12 cellular contexts compared by ENCODE assay signal in the genomic region with DNA sequence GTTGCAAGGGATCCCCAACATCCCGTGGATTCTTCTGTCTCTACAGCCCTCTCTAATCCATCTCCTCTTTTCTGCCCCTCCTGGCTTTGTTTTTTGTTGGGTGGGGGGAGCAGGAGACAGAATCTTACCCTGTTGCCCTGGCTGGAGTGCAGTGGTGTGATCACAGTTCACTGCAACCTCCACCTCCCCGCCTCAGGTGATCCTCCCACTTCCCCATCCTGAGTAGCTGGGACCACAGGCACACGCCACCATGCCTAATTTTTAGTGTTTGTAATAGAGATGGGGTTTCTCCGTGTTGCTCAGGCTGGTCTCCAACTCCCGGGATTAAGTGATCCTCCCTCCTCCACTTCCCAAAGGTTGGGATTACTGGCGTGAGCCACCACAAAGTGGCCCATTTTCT.
DNase-seq lines count a peak whose midpoint lies in the region; ATAC-seq, FAIRE-seq and TF ChIP-seq lines count a peak whose summit lies in the region.
"Had no signal": no experiment of that assay in that cellular context is flagged by ENCODE, and none has a peak within 500 bp of the region (broad histone marks: within the 10 kb centered on the region; RNA-seq: fewer than 3 reads in every experiment).

No MANE protein-coding gene starts in this region.

- H3K23ac ChIP-seq in mesendoderm (ENCODE audit: low read length) = no peak overlapping the region

- no peak for FAIRE-seq in HepG2 (lab: Jason Lieb, UNC)

- peak; percentile 25; the same call in 2 of the 3 replicates for ATAC-seq in HepG2
- ATAC-seq in right lobe of liver = no peak

- H3K36me3 ChIP-seq in HepG2 (replicated peaks in 1 of 2; ENCODE audit: control insufficient read depth in 1 of 2, insufficient read depth in 2 of 2, low read length in 2 of 2) = no peaks in the 10 kb centered on the region
- H3K36me3 ChIP-seq in right lobe of liver = no peaks in the 10 kb centered on the region
- no peaks in the 10 kb centered on the region for H3K36me3 ChIP-seq in WERI-Rb-1
- no peaks in the 10 kb centered on the region for H3K36me3 ChIP-seq in mesendoderm (ENCODE audit: control insufficient read depth, insufficient read depth, low read length)
- H3K36me3 ChIP-seq: neutrophil, spleen, suprapubic skin had no signal

- H3K27ac ChIP-seq in HepG2 (ENCODE audit: extremely low read length, insufficient read depth, low read length) (no peak overlapping the region), right lobe of liver (no peak overlapping the region), WERI-Rb-1 (no peak overlapping the region), mesendoderm (ENCODE audit: low read depth, low read length) (no peak overlapping the region)
- H3K27ac ChIP-seq: neutrophil, spleen, suprapubic skin had no signal

- CTCF ChIA-PET in HepG2 (lab: Yijun Ruan, JAX; ENCODE audit: low intra/inter-chr PET ratio, low total read pairs) = interaction anchor here (0.7 to 1.8 kb wide), 2 partner anchors 143 to 186 kb away, joined by 3 to 12 read pairs; a partner anchor contains a TSS

- H3K4me3 ChIP-seq in HepG2 (replicated peaks in 1 of 3; ENCODE audit: insufficient read depth in 1 of 3, low read depth in 2 of 3, low read length in 3 of 3) (no peak overlapping the region), right lobe of liver (no peak overlapping the region), WERI-Rb-1 (ENCODE audit: low read depth, low read length) (peak overlapping the region; percentile 34), mesendoderm (ENCODE audit: low read length) (no peak overlapping the region)
- H3K4me3 ChIP-seq: spleen, suprapubic skin had no signal

- no peak overlapping the region for H2BK120ac ChIP-seq in mesendoderm (ENCODE audit: low read depth, low read length)

- POLR2A ChIA-PET in HepG2 (lab: Yijun Ruan, JAX) = no interaction called here

- H2AK5ac ChIP-seq in mesendoderm (ENCODE audit: low read length) = no peak overlapping the region

- TF ChIP-seq CTCF in HepG2 (CRISPR knock-in tag; IDR thresholded peaks at IDR 0.05) (no peak), right lobe of liver (IDR thresholded peaks at IDR 0.05) (no peak), WERI-Rb-1 (IDR thresholded peaks at IDR 0.05; ENCODE audit: low read depth, low read length) (no peak)

- no peak overlapping the region for H3K9ac ChIP-seq in HepG2 (ENCODE audit: insufficient read depth, low read depth, low read length)
- peak overlapping the region; percentile 17 for H3K9ac ChIP-seq in mesendoderm (ENCODE audit: low read length)

- no peak for TF ChIP-seq POLR2A in HepG2 (IDR thresholded peaks at IDR 0.05; ENCODE audit: insufficient read depth in 1 of 2, low read depth in 2 of 2, low read length in 2 of 2)
- no peak for TF ChIP-seq POLR2A in right lobe of liver (IDR thresholded peaks at IDR 0.05)

- DNase-seq in HepG2 (ENCODE audit: low spot score) (no peak), right lobe of liver (no peak), WERI-Rb-1 (no peak), mesendoderm (no peak), NCI-H128 (lab: John Stamatoyannopoulos, UW; ENCODE audit: unreplicated experiment) (no peak), HuH-7.5 (ENCODE audit: low spot score) (no peak)
- DNase-seq in activated T-cell treated with anti-CD3 and anti-CD28 coated beads, Interleukin-2, amount 50 U/mL, for 1 hour = no peak
- DNase-seq: NCI-H187 treated with DMSO at 0.1 percent for 48 hours, NCI-H446 treated with DMSO at 0.1 percent for 48 hours, spleen had no signal

- in situ Hi-C loops in HepG2 (cut with HindIII; ENCODE audit: extremely low pct_ligation_motif_present, low pct_unique_long_range_greater_than_20kb) = no loop called here

- intact Hi-C loops in HepG2 (cut with micrococcal nuclease; ENCODE audit: unreplicated experiment) (no loop called here), right lobe of liver (cut with DNase I) (no loop called here)

- TF ChIP-seq RAD21 in HepG2 (CRISPR knock-in tag; IDR thresholded peaks at IDR 0.05) = no peak

- no peak overlapping the region for H2BK15ac ChIP-seq in mesendoderm (replicated peaks; ENCODE audit: low read depth)

- no TSS peak for BruUV-seq in HepG2 (replicated peaks; lab: Mats Ljungman, UMichigan)

- H4K5ac ChIP-seq in mesendoderm (ENCODE audit: low read length) = no peak overlapping the region

- H3K9me3 ChIP-seq in HepG2 (ENCODE audit: low read length) (no peaks in the 10 kb centered on the region), right lobe of liver (no peaks in the 10 kb centered on the region), WERI-Rb-1 (ENCODE audit: severe bottlenecking) (no peaks in the 10 kb centered on the region)
- H3K9me3 ChIP-seq: neutrophil, spleen, suprapubic skin had no signal

- H3K27me3 ChIP-seq in HepG2 (ENCODE audit: control insufficient read depth in 1 of 2, insufficient read depth in 2 of 2, low read length in 2 of 2) = no peaks in the 10 kb centered on the region
- H3K27me3 ChIP-seq in right lobe of liver = no peaks in the 10 kb centered on the region
- no peaks in the 10 kb centered on the region for H3K27me3 ChIP-seq in WERI-Rb-1 (ENCODE audit: insufficient read depth, low read depth, severe bottlenecking)
- no peaks in the 10 kb centered on the region for H3K27me3 ChIP-seq in mesendoderm (ENCODE audit: insufficient read depth, low read length, poor library complexity)

- H3K4me1 ChIP-seq in HepG2 (ENCODE audit: insufficient read depth, low read length) (peaks cover 28% of the 10 kb centered on the region), right lobe of liver (no peaks in the 10 kb centered on the region), mesendoderm (ENCODE audit: control insufficient read depth, low read depth, low read length) (no peaks in the 10 kb centered on the region)
- H3K4me1 ChIP-seq: suprapubic skin had no signal

- H4K8ac ChIP-seq in mesendoderm (ENCODE audit: low read depth, low read length) = no peak overlapping the region

- peak overlapping the region; percentile 65 for H3K56ac ChIP-seq in mesendoderm (ENCODE audit: low read length)

- H3K4me2 ChIP-seq in HepG2 (ENCODE audit: low read depth, low read length) (peak overlapping the region; percentile 40), mesendoderm (ENCODE audit: low read length) (peak overlapping the region; percentile 4)

- H3K4ac ChIP-seq in mesendoderm (ENCODE audit: low read depth, low read length) = no peak overlapping the region

- WGBS in HepG2 (ENCODE audit: low lambda C conversion rate) = 31% methylated on average over 5 of the region's 6 CpGs
- WGBS in right lobe of liver (ENCODE audit: insufficient coverage, low coverage, low lambda C conversion rate, missing lambda C conversion rate) = 54% methylated on average over 6 of the region's 6 CpGs
- no CpG with 5 or more reads among the region's 6 CpGs for WGBS in mesendoderm (ENCODE audit: extremely low coverage, insufficient coverage, low lambda C conversion rate)

- H2BK5ac ChIP-seq in mesendoderm (ENCODE audit: low read length) = no peak overlapping the region

- no peaks in the 10 kb centered on the region for H3K79me2 ChIP-seq in HepG2 (ENCODE audit: insufficient read depth, low read length)
- no peaks in the 10 kb centered on the region for H3K79me2 ChIP-seq in mesendoderm (ENCODE audit: control insufficient read depth, insufficient read depth, low read length)

- H4K20me1 ChIP-seq in HepG2 (ENCODE audit: insufficient read depth, low read length) = no peaks in the 10 kb centered on the region

- TF ChIP-seq EP300 in HepG2 (IDR thresholded peaks at IDR 0.05; ENCODE audit: low read depth in 2 of 2, low read length in 2 of 2) = no peak
- TF ChIP-seq EP300 in HepG2 (CRISPR knock-in tag; IDR thresholded peaks at IDR 0.05; ENCODE audit: borderline replicate concordance) = no peak

- H3K79me1 ChIP-seq in mesendoderm (ENCODE audit: low read length) = no peaks in the 10 kb centered on the region

- H2AFZ ChIP-seq in HepG2 (ENCODE audit: low read length) = no peak overlapping the region

- H3K18ac ChIP-seq in mesendoderm (ENCODE audit: low read length) = no peak overlapping the region

TF ChIP-seq in HepG2, 621 proteins besides CTCF, POLR2A, EP300 and RAD21:
- no peak for TF ChIP-seq ZFAT (CRISPR knock-in tag; conservative IDR thresholded peaks at IDR 0.05)
- no peak for TF ChIP-seq ZNF451 (CRISPR knock-in tag; IDR thresholded peaks at IDR 0.05)
- TF ChIP-seq, protein P1, sequence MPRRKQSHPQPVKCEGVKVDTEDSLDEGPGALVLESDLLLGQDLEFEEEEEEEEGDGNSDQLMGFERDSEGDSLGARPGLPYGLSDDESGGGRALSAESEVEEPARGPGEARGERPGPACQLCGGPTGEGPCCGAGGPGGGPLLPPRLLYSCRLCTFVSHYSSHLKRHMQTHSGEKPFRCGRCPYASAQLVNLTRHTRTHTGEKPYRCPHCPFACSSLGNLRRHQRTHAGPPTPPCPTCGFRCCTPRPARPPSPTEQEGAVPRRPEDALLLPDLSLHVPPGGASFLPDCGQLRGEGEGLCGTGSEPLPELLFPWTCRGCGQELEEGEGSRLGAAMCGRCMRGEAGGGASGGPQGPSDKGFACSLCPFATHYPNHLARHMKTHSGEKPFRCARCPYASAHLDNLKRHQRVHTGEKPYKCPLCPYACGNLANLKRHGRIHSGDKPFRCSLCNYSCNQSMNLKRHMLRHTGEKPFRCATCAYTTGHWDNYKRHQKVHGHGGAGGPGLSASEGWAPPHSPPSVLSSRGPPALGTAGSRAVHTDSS (CRISPR knock-in tag; conservative IDR thresholded peaks at IDR 0.05) = no peak
- TF ChIP-seq ZNF251 (CRISPR knock-in tag; IDR thresholded peaks at IDR 0.05) = 0 out of 2 replicates have a peak, but pooled peaks have one; percentile 21
- no peak for TF ChIP-seq PITX1 (CRISPR knock-in tag; IDR thresholded peaks at IDR 0.05)
- TF ChIP-seq ZNF570 (CRISPR knock-in tag; IDR thresholded peaks at IDR 0.05; ENCODE audit: borderline replicate concordance) = 0 out of 2 replicates have a peak, but pooled peaks have one; percentile 26
TF ChIP-seq in HepG2: peak in this region for 2.
